Comparison of ENCODE assay signal across 12 cellular contexts in genomic region chr1:31759266-31760023, GRCh38. TPM values are rescaled to one million over a fixed set of nuclear protein-coding genes. Genes with fewer than 3 reads are reported as not detected.
DNase-seq lines count a peak whose midpoint lies in the region; ATAC-seq and TF ChIP-seq lines count a peak whose summit lies in the region.
"Had no signal": no experiment of that assay in that cellular context is flagged by ENCODE, and none has a peak within 500 bp of the region (broad histone marks: within the 10 kb centered on the region; RNA-seq: fewer than 3 reads in every experiment).

No MANE protein-coding gene starts in this region.

- H3K9me3 Mint-ChIP-seq in chondrocyte (ENCODE audit: low read depth) (no peaks in the 10 kb centered on the region), neural crest cell (no peaks in the 10 kb centered on the region)

- no peak overlapping the region for H3K27ac ChIP-seq in HUES6 (ENCODE audit: low read depth, low read length)
- H3K27ac ChIP-seq: prostate gland had no signal

- no peaks in the 10 kb centered on the region for H3K9me3 ChIP-seq in HUES6 (ENCODE audit: control insufficient read depth, insufficient read depth, low read depth, low read length)
- H3K9me3 ChIP-seq: prostate gland had no signal

- DNase-seq in NCI-H82 (lab: John Stamatoyannopoulos, UW), result peak; percentile 41
- no peak for DNase-seq in NCI-H82 treated with DMSO at 0.1 percent for 48 hours (lab: John Stamatoyannopoulos, UW; ENCODE audit: unreplicated experiment)
- no peak for DNase-seq in chondrocyte (ENCODE audit: low spot score)
- no peak for DNase-seq in neural crest cell (ENCODE audit: low read depth, low spot score)
- DNase-seq in stimulated activated CD8-positive, alpha-beta memory T cell treated with anti-CD3 and anti-CD28 coated beads, Interleukin-4, amount 100 ng/mL, for 48 hours, result no peak
- DNase-seq: ACHN; activated CD8-positive, alpha-beta T cell treated with anti-CD3 and anti-CD28 coated beads, Interleukin-2, amount 10 ng/mL, durations not matched to agents 7 days and 5 days; NCI-H1417 treated with DMSO at 0.1 percent for 48 hours had no signal

- H3K4me3 Mint-ChIP-seq in chondrocyte (ENCODE audit: unreplicated experiment) (peak overlapping the region; percentile 64), neural crest cell (peak overlapping the region; percentile 73)
- H3K4me3 Mint-ChIP-seq: activated CD8-positive, alpha-beta T cell treated with anti-CD3 and anti-CD28 coated beads, Interleukin-2, amount 10 ng/mL, durations not matched to agents 7 days and 5 days had no signal

- H3K36me3 Mint-ChIP-seq in chondrocyte (ENCODE audit: low read depth) (no peaks in the 10 kb centered on the region), neural crest cell (ENCODE audit: low read depth) (no peaks in the 10 kb centered on the region)

- no peaks in the 10 kb centered on the region for H3K27me3 Mint-ChIP-seq in chondrocyte (ENCODE audit: low read depth)
- H3K27me3 Mint-ChIP-seq in neural crest cell (ENCODE audit: low read depth), result peaks cover 13% of the 10 kb centered on the region

- H3K4me3 ChIP-seq in HUES6 (ENCODE audit: low read depth, low read length), result peak overlapping the region; percentile 81; the same call in 1 of the 2 replicates

- H3K27ac Mint-ChIP-seq in chondrocyte (ENCODE audit: unreplicated experiment) (no peak overlapping the region), neural crest cell (ENCODE audit: unreplicated experiment) (no peak overlapping the region)
- H3K27ac Mint-ChIP-seq: activated CD8-positive, alpha-beta T cell treated with anti-CD3 and anti-CD28 coated beads, Interleukin-2, amount 10 ng/mL, durations not matched to agents 7 days and 5 days had no signal

- ATAC-seq in HG03139 (IDR thresholded peaks at IDR 0.05; ENCODE audit: unreplicated experiment) (no peak), HG02970 (IDR thresholded peaks at IDR 0.05; ENCODE audit: low FRiP score, unreplicated experiment) (no peak)
- ATAC-seq: activated CD8-positive, alpha-beta T cell treated with anti-CD3 and anti-CD28 coated beads, Interleukin-2, amount 10 ng/mL, durations not matched to agents 7 days and 5 days had no signal

- no peaks in the 10 kb centered on the region for H3K36me3 ChIP-seq in HUES6 (ENCODE audit: control insufficient read depth, insufficient read depth, low read length)
- H3K36me3 ChIP-seq: prostate gland had no signal

- peaks cover 48% of the 10 kb centered on the region for H3K4me1 ChIP-seq in HUES6 (ENCODE audit: control insufficient read depth, insufficient read depth, low read length)

- H3K27me3 ChIP-seq in HUES6 (ENCODE audit: control insufficient read depth, insufficient read depth, low read length), result peaks cover 21% of the 10 kb centered on the region

- H3K4me1 Mint-ChIP-seq in chondrocyte (ENCODE audit: low read depth) (peaks cover 44% of the 10 kb centered on the region), neural crest cell (peaks cover 40% of the 10 kb centered on the region)

- no peak for TF ChIP-seq CTCF in chondrocyte (IDR thresholded peaks at IDR 0.05)
- TF ChIP-seq CTCF in neural crest cell (conservative IDR thresholded peaks at IDR 0.05), result no peak

- no peak overlapping the region for H3K9ac ChIP-seq in HUES6 (ENCODE audit: low read length)

RNA-seq across cellular contexts. Expression of gene ADGRB2, which starts 4.7 kb away (rescaled TPM):
- total RNA-seq in chondrocyte (11.9 to 20.4 TPM (median 12.2 TPM) in 3 replicates), neural crest cell (17.8 and 18.8 TPM in 2 replicates)

RNA-seq across cellular contexts. Expression of gene COL16A1, which starts 55.6 kb away (rescaled TPM):
- total RNA-seq in chondrocyte (230 to 272 TPM (median 262 TPM) in 3 replicates), neural crest cell (0.72 and 0.80 TPM in 2 replicates)
- total RNA-seq: activated CD8-positive, alpha-beta T cell treated with anti-CD3 and anti-CD28 coated beads, Interleukin-2, amount 10 ng/mL, durations not matched to agents 7 days and 5 days had no signal

RNA-seq across cellular contexts. Expression of gene SPOCD1, which starts 56.4 kb away (rescaled TPM):
- total RNA-seq in chondrocyte (0.46 to 7.3 TPM (median 5.2 TPM) in 3 replicates), neural crest cell (0.56 and 0.61 TPM in 2 replicates)
- total RNA-seq: activated CD8-positive, alpha-beta T cell treated with anti-CD3 and anti-CD28 coated beads, Interleukin-2, amount 10 ng/mL, durations not matched to agents 7 days and 5 days had no signal

Comparison
In these comparisons a context has a peak if more than half of its experiments do, and no peak if none do; other contexts are left out.
1. RNA of gene COL16A1, which starts 55.6 kb away (total RNA-seq): 230 to 272 TPM in chondrocyte; 0.72 to 0.80 TPM in neural crest cell; every median in the first group is over 100 times any median in the second.